ENCODE assay signal across 24 cellular contexts in genomic region chr4:128501239-128501638, GRCh38.
"Had no signal": no experiment of that assay in that cellular context is flagged by ENCODE, and none has a peak within 500 bp of the region (broad histone marks: within the 10 kb centered on the region; RNA-seq: fewer than 3 reads in every experiment).

No MANE protein-coding gene starts in this region.

- H3K4me3 ChIP-seq: left ventricle myocardium inferior, lung, neural progenitor cell, right atrium auricular region, right lobe of liver, stomach, testis, thyroid gland, transverse colon, upper lobe of left lung, vagina had no signal

- H3K9ac ChIP-seq: neural progenitor cell had no signal

- ATAC-seq: natural killer cell; right lobe of liver; stimulated activated naive B cell treated with anti-CD40 and anti-IgM and Interleukin-4, amounts not matched to agents 10 μg/mL and 1 μg/mL and 100 μg/mL, for 72 hours; stimulated activated naive CD8-positive, alpha-beta T cell treated with anti-CD3 and anti-CD28 coated beads, Interleukin-15, Interleukin-2, amounts not matched to agents 100 U/mL and 50 U/mL, for 24 hours had no signal

- H3K9me3 ChIP-seq: neutrophil, right lobe of liver, testis, thyroid gland, transverse colon, vagina had no signal

- H2AFZ ChIP-seq: neural progenitor cell had no signal

- H3K4me1 ChIP-seq: left ventricle myocardium inferior, neural progenitor cell, right atrium auricular region, right lobe of liver, stomach, testis, thyroid gland, transverse colon, upper lobe of left lung, vagina had no signal

- DNase-seq: islet precursor cell; left ventricle myocardium inferior; mesendoderm; naive B cell; natural killer cell; nephron progenitor cell; occipital lobe; right lobe of liver; stimulated activated CD4-positive, alpha-beta T cell treated with anti-CD3 and anti-CD28 coated beads, Interleukin-12 subunit alpha, Interleukin-12 subunit beta, amount 100 ng/mL, for 4 hours; stimulated activated CD4-positive, alpha-beta T cell treated with anti-CD3 and anti-CD28 coated beads, Interleukin-15, amount 100 ng/mL, for 24 hours; stimulated activated CD4-positive, alpha-beta T cell treated with anti-CD3 and anti-CD28 coated beads, Interleukin-2, amount 100 ng/mL, for 24 hours; stimulated activated CD4-positive, alpha-beta T cell treated with anti-CD3 and anti-CD28 coated beads, Interleukin-4, amount 100 ng/mL, for 1 hour; stimulated activated naive B cell treated with anti-CD40 and anti-IgM and Interleukin-4, amounts not matched to agents 10 μg/mL and 1 μg/mL and 100 μg/mL, for 72 hours; stimulated activated naive CD8-positive, alpha-beta T cell treated with anti-CD3 and anti-CD28 coated beads, Interleukin-15, Interleukin-2, amounts not matched to agents 100 U/mL and 50 U/mL, for 24 hours; stomach; testis; thyroid gland; transverse colon; upper lobe of left lung had no signal

- H3K27ac ChIP-seq: left ventricle myocardium inferior, neural progenitor cell, neutrophil, right atrium auricular region, right lobe of liver, stomach, testis, thyroid gland, transverse colon, upper lobe of left lung, vagina had no signal

- H3K27me3 ChIP-seq: neural progenitor cell, neutrophil, right atrium auricular region, right lobe of liver, stomach, testis, thyroid gland, upper lobe of left lung, vagina had no signal

- H3K4me2 ChIP-seq: neural progenitor cell had no signal

- H3K36me3 ChIP-seq: left ventricle myocardium inferior, neural progenitor cell, neutrophil, right atrium auricular region, right lobe of liver, stomach, thyroid gland, transverse colon, vagina had no signal
